36 cellular contexts compared by ENCODE assay signal in genomic region chr7:29619111-29619510, GRCh38. TPM values are rescaled to one million over a fixed set of nuclear protein-coding genes. Genes with fewer than 3 reads are reported as not detected.
"Had no signal": no experiment of that assay in that cellular context is flagged by ENCODE, and none has a peak within 500 bp of the region (broad histone marks: within the 10 kb centered on the region; RNA-seq: fewer than 3 reads in every experiment).

No MANE protein-coding gene starts in this region.

- DNase-seq: activated effector memory CD4-positive, alpha-beta T cell treated with anti-CD3 and anti-CD28 coated beads, Interleukin-2, amount 50 U/mL, for 16 hours; activated effector memory CD4-positive, alpha-beta T cell treated with Interleukin-2 at 50 U/mL for 16 hours; activated gamma-delta T cell; activated gamma-delta T cell treated with Interleukin-2 at 50 U/mL for 16 hours; activated naive CD4-positive, alpha-beta T cell; activated naive CD4-positive, alpha-beta T cell treated with anti-CD3 and anti-CD28 coated beads for 36 hours; activated naive CD4-positive, alpha-beta T cell treated with anti-CD3 and anti-CD28 coated beads, Interleukin-2, amount 10 ng/mL, durations not matched to agents 7 days and 5 days; activated naive CD4-positive, alpha-beta T cell treated with anti-CD3 and anti-CD28 coated beads, Interleukin-2, amount 50 U/mL, for 16 hours; activated naive CD4-positive, alpha-beta T cell treated with Interleukin-2 at 50 U/mL for 16 hours; activated naive CD8-positive, alpha-beta T cell treated with anti-CD3 and anti-CD28 coated beads for 36 hours; activated naive CD8-positive, alpha-beta T cell treated with anti-CD3 and anti-CD28 coated beads, Interleukin-2, amount 10 ng/mL, durations not matched to agents 7 days and 5 days; activated naive CD8-positive, alpha-beta T cell treated with anti-CD3 and anti-CD28 coated beads, Interleukin-2, amount 50 U/mL, for 24 hours; activated T-cell treated with anti-CD3 and anti-CD28 coated beads, Interleukin-2, amount 50 U/mL, for 24 hours; activated T-cell treated with anti-CD3 and anti-CD28 coated beads, Interleukin-2, amount 50 U/mL, for 4 hours; activated T-cell treated with anti-CD3 and anti-CD28 coated beads, Interleukin-2, amount 50 U/mL, for 48 hours; activated T-cell treated with anti-CD3 and anti-CD28 coated beads, Interleukin-2, amount 50 U/mL, for 72 hours; adrenal gland; amniotic stem cell; amygdala; anterior cingulate cortex; aorta; body of pancreas; brain microvascular endothelial cell; caudate nucleus; central memory CD4-positive, alpha-beta T cell; cerebellar nuclear complex had no signal

- H3K4me3 ChIP-seq: adrenal gland, ascending aorta, body of pancreas, breast epithelium, cardiac muscle cell had no signal

- H3K4me1 ChIP-seq: adrenal gland, ascending aorta, body of pancreas, breast epithelium had no signal

- H3K36me3 ChIP-seq: adrenal gland, ascending aorta, brain microvascular endothelial cell, breast epithelium, cardiac muscle cell had no signal

- FAIRE-seq: astrocyte, bronchial epithelial cell had no signal

- ATAC-seq: activated naive CD4-positive, alpha-beta T cell treated with anti-CD3 and anti-CD28 coated beads, Interleukin-2, amount 50 U/mL, for 72 hours; activated naive CD8-positive, alpha-beta T cell treated with anti-CD3 and anti-CD28 coated beads, Interleukin-2, amount 50 U/mL, for 24 hours; activated T-cell treated with anti-CD3 and anti-CD28 coated beads, Interleukin-2, amount 50 U/mL, for 4 hours; activated T-cell treated with anti-CD3 and anti-CD28 coated beads, Interleukin-2, amount 50 U/mL, for 72 hours; activated T-helper 17 cell treated with anti-CD3 and anti-CD28 coated beads, Interleukin-2, amount 50 U/mL, for 72 hours; body of pancreas had no signal

- H3K27me3 ChIP-seq: adrenal gland, ascending aorta, brain microvascular endothelial cell, breast epithelium, cardiac muscle cell had no signal

- H3K27ac ChIP-seq: adrenal gland, ascending aorta, body of pancreas, brain microvascular endothelial cell, breast epithelium, cardiac muscle cell had no signal

- H3K9me3 ChIP-seq: adrenal gland, ascending aorta, body of pancreas, breast epithelium had no signal

RNA-seq across cellular contexts. Expression of gene PRR15, which starts 55.5 kb away (rescaled TPM):
- total RNA-seq: activated naive CD4-positive, alpha-beta T cell treated with anti-CD3 and anti-CD28 coated beads for 36 hours; activated naive CD4-positive, alpha-beta T cell treated with anti-CD3 and anti-CD28 coated beads, Interleukin-2, amount 50 U/mL, for 72 hours; activated naive CD8-positive, alpha-beta T cell treated with anti-CD3 and anti-CD28 coated beads for 36 hours; activated naive CD8-positive, alpha-beta T cell treated with anti-CD3 and anti-CD28 coated beads, Interleukin-2, amount 10 ng/mL, durations not matched to agents 7 days and 5 days; activated T-cell treated with anti-CD3 and anti-CD28 coated beads, Interleukin-2, amount 50 U/mL, for 72 hours; activated T-helper 1 cell treated with anti-CD3 and anti-CD28 coated beads, Interleukin-12 subunit alpha, Interleukin-12 subunit beta, Interleukin-2, Interleukin-4 antibody, amounts not matched to agents 30 ng/mL and 10 ng/mL and 1 ng/mL, durations not matched to agents 14 hours and 24 hours and 36 hours; activated T-helper 17 cell treated with anti-CD3 and anti-CD28 coated beads, Interleukin-2, amount 50 U/mL, for 72 hours; activated T-helper 2 cell treated with anti-CD3 and anti-CD28 coated beads, Interferon-gamma antibody, Interleukin-2, Interleukin-4, amounts not matched to agents 10 μg/mL and 5 μg/mL and 100 μg/mL, durations not matched to agents 14 hours and 24 hours and 36 hours; ascending aorta; cerebellum had no signal
